Comparison of ENCODE assay signal across 1 cellular context in genomic region chr6:3202999-3203696, GRCh38.
TF ChIP-seq lines count a peak whose summit lies in the region.

No MANE protein-coding gene starts in this region.

TF ChIP-seq in K562, 482 proteins besides CTCF, POLR2A, EP300 and RAD21 (continued from another document and continues in another):
- TF ChIP-seq SMARCA5 (IDR thresholded peaks at IDR 0.05) (no peak), RREB1 (CRISPR knock-in tag; IDR thresholded peaks at IDR 0.05) (no peak), ETV5 (CRISPR knock-in tag; IDR thresholded peaks at IDR 0.05; ENCODE audit: low read depth) (0 out of 2 replicates have a peak, but pooled peaks have one; percentile 16), ZFP91 (CRISPR knock-in tag; IDR thresholded peaks at IDR 0.05) (no peak), PPARD (CRISPR knock-in tag; IDR thresholded peaks at IDR 0.05) (no peak), ZNF699 (CRISPR knock-in tag; IDR thresholded peaks at IDR 0.05; ENCODE audit: insufficient replicate concordance) (no peak), CREB1 (IDR thresholded peaks at IDR 0.05) (peak; percentile 31; the same call in 1 of the 2 replicates), CREB1 (CRISPR knock-in tag; IDR thresholded peaks at IDR 0.05) (no peak), MTA1 (IDR thresholded peaks at IDR 0.05; ENCODE audit: borderline replicate concordance) (no peak), NR2C2 (CRISPR knock-in tag; IDR thresholded peaks at IDR 0.05) (no peak), NR2C2 (tag; IDR thresholded peaks at IDR 0.05) (no peak), SMARCB1 (IDR thresholded peaks at IDR 0.05; ENCODE audit: insufficient read length, low read depth) (no peak), CLOCK (CRISPR knock-in tag; IDR thresholded peaks at IDR 0.05; ENCODE audit: borderline replicate concordance) (no peak), ATF3 (IDR thresholded peaks at IDR 0.05) (no peak), ATF3 (CRISPR knock-in tag; conservative IDR thresholded peaks at IDR 0.05) (no peak), AFF4 (CRISPR knock-in tag; IDR thresholded peaks at IDR 0.05) (no peak), ZMIZ1 (IDR thresholded peaks at IDR 0.05; ENCODE audit: low read depth in 2 of 2, low read length in 2 of 2) (0 out of 4 replicates have a peak, but pooled peaks of 1 of the 2 experiments have one; percentile 67), CCNT2 (IDR thresholded peaks at IDR 0.05; ENCODE audit: borderline replicate concordance, extremely low read depth, insufficient read length, low read depth, low read length) (peak; percentile 35), ZNF197 (CRISPR knock-in tag; IDR thresholded peaks at IDR 0.05; ENCODE audit: low read depth) (no peak), ZNF324 (CRISPR knock-in tag; IDR thresholded peaks at IDR 0.05) (no peak), ZNF124 (CRISPR knock-in tag; IDR thresholded peaks at IDR 0.05) (no peak), GATAD2B (IDR thresholded peaks at IDR 0.05; ENCODE audit: borderline replicate concordance) (no peak), ZBTB12 (CRISPR knock-in tag; IDR thresholded peaks at IDR 0.05) (no peak), ZNF75A (CRISPR knock-in tag; IDR thresholded peaks at IDR 0.05) (no peak), L3MBTL2 (IDR thresholded peaks at IDR 0.05) (no peak), ZNF140 (CRISPR knock-in tag; IDR thresholded peaks at IDR 0.05) (no peak), FOXP1 (CRISPR knock-in tag; IDR thresholded peaks at IDR 0.05) (no peak), BRF2 (IDR thresholded peaks at IDR 0.05; ENCODE audit: borderline replicate concordance, insufficient read depth, insufficient read length) (no peak), NFXL1 (CRISPR knock-in tag; IDR thresholded peaks at IDR 0.05) (no peak), MITF (IDR thresholded peaks at IDR 0.05) (no peak), THRB (CRISPR knock-in tag; conservative IDR thresholded peaks at IDR 0.05) (no peak)
